Comparison of ENCODE assay signal across 25 cellular contexts in genomic region chr4:124409044-124409443, GRCh38.
A peak's percentile ranks its signal among the peaks of the same experiment; 100 is the strongest.
DNase-seq lines count a peak whose midpoint lies in the region; ATAC-seq and TF ChIP-seq lines count a peak whose summit lies in the region.
"Had no signal": no experiment of that assay in that cellular context is flagged by ENCODE, and none has a peak within 500 bp of the region (broad histone marks: within the 10 kb centered on the region; RNA-seq: fewer than 3 reads in every experiment).

No MANE protein-coding gene starts in this region.

- H3K27me3 ChIP-seq in SK-N-SH (ENCODE audit: insufficient read depth) (no peaks in the 10 kb centered on the region), psoas muscle (ENCODE audit: insufficient read depth in 3 of 3, low read length in 2 of 3) (no peaks in the 10 kb centered on the region)
- H3K27me3 ChIP-seq: tibial nerve had no signal

- H3K4me3 ChIP-seq in SK-N-SH (ENCODE audit: low read depth in 2 of 2, low read length in 1 of 2), result no peak overlapping the region
- no peak overlapping the region for H3K4me3 ChIP-seq in psoas muscle
- H3K4me3 ChIP-seq: tibial nerve had no signal

- H3K4me2 ChIP-seq in SK-N-SH, result peak overlapping the region; percentile 21

- peak overlapping the region; percentile 58 for H3K27ac Mint-ChIP-seq in osteocyte (ENCODE audit: unreplicated experiment)
- H3K27ac Mint-ChIP-seq: activated CD4-positive, alpha-beta T cell treated with anti-CD3 and anti-CD28 coated beads, Interleukin-2, amount 10 ng/mL, durations not matched to agents 7 days and 5 days; activated CD8-positive, alpha-beta memory T cell treated with anti-CD3 and anti-CD28 coated beads, Interleukin-2, amount 10 ng/mL, durations not matched to agents 7 days and 5 days; activated naive CD4-positive, alpha-beta T cell treated with anti-CD3 and anti-CD28 coated beads, Interleukin-2, amount 10 ng/mL, durations not matched to agents 7 days and 5 days; CD8-positive, alpha-beta memory T cell; immature natural killer cell; natural killer cell; T-helper 2 cell treated with Interferon-gamma antibody and Interleukin-4, amounts not matched to agents 5 μg/mL and 100 μg/mL, for 36 hours had no signal

- peak overlapping the region in 1 of 2 experiments; percentile 37; a peak in 3 of 4 replicates for H3K27ac ChIP-seq in SK-N-SH (ENCODE audit: low read depth in 2 of 2, low read length in 1 of 2)
- no peak overlapping the region for H3K27ac ChIP-seq in psoas muscle
- H3K27ac ChIP-seq: tibial nerve, VCaP had no signal

- H2AFZ ChIP-seq in SK-N-SH (ENCODE audit: low read depth), result peak overlapping the region; percentile 60

- peaks cover 8% of the 10 kb centered on the region for H3K9me3 Mint-ChIP-seq in osteocyte (ENCODE audit: unreplicated experiment)
- H3K9me3 Mint-ChIP-seq: activated CD4-positive, alpha-beta T cell treated with anti-CD3 and anti-CD28 coated beads, Interleukin-2, amount 10 ng/mL, durations not matched to agents 7 days and 5 days; activated naive CD4-positive, alpha-beta T cell treated with anti-CD3 and anti-CD28 coated beads, Interleukin-2, amount 10 ng/mL, durations not matched to agents 7 days and 5 days; T-helper 2 cell treated with Interferon-gamma antibody and Interleukin-4, amounts not matched to agents 5 μg/mL and 100 μg/mL, for 36 hours had no signal

- POLR2A ChIA-PET in SK-N-SH (lab: Yijun Ruan, JAX), result no interaction called here

- peaks cover 15% of the 10 kb centered on the region for H3F3A ChIP-seq in SK-N-SH (replicated peaks; ENCODE audit: insufficient read depth)

- no peak for TF ChIP-seq RAD21 in SK-N-SH (IDR thresholded peaks at IDR 0.05; ENCODE audit: low read length)

- peak; percentile 48 for DNase-seq in EH (ENCODE audit: low read depth)
- no peak for DNase-seq in SK-N-SH
- DNase-seq in fibroblast of gingiva (ENCODE audit: low read depth), result peak; percentile 36
- no peak for DNase-seq in osteocyte (ENCODE audit: extremely low spot score, unreplicated experiment)
- DNase-seq in NCI-H2081 treated with DMSO at 0.1 percent for 48 hours (lab: John Stamatoyannopoulos, UW), result no peak
- DNase-seq in psoas muscle, result no peak
- DNase-seq: activated CD4-positive, alpha-beta T cell treated with anti-CD3 and anti-CD28 coated beads, Interleukin-2, amount 10 ng/mL, durations not matched to agents 7 days and 5 days; activated CD8-positive, alpha-beta memory T cell treated with anti-CD3 and anti-CD28 coated beads, Interleukin-2, amount 10 ng/mL, durations not matched to agents 7 days and 5 days; activated naive CD4-positive, alpha-beta T cell treated with anti-CD3 and anti-CD28 coated beads, Interleukin-2, amount 10 ng/mL, durations not matched to agents 7 days and 5 days; AML-193; anterior cingulate cortex; CD8-positive, alpha-beta memory T cell; immature natural killer cell; left ventricle myocardium superior; midbrain; natural killer cell; NCI-H1092; NCI-H1930 had no signal

- no peak for TF ChIP-seq EP300 in SK-N-SH (IDR thresholded peaks at IDR 0.05; ENCODE audit: borderline replicate concordance in 1 of 2, low read depth in 1 of 2, low read length in 1 of 2)

- H3K79me2 ChIP-seq in SK-N-SH (ENCODE audit: insufficient read depth), result no peaks in the 10 kb centered on the region

- H3K9me3 ChIP-seq in SK-N-SH (no peaks in the 10 kb centered on the region), psoas muscle (no peaks in the 10 kb centered on the region)
- H3K9me3 ChIP-seq: tibial nerve had no signal

- no peaks in the 10 kb centered on the region for H4K20me1 ChIP-seq in SK-N-SH (ENCODE audit: insufficient read depth)

- ATAC-seq in GM21528 (IDR thresholded peaks at IDR 0.05; ENCODE audit: low FRiP score, unreplicated experiment) (no peak), psoas muscle (no peak), HG02588 (IDR thresholded peaks at IDR 0.05; ENCODE audit: unreplicated experiment) (no peak)
- ATAC-seq: activated CD8-positive, alpha-beta memory T cell treated with anti-CD3 and anti-CD28 coated beads, Interleukin-2, amount 10 ng/mL, durations not matched to agents 7 days and 5 days; HepG2; left ventricle myocardium superior; natural killer cell had no signal

- TF ChIP-seq CTCF in SK-N-SH (IDR thresholded peaks at IDR 0.05) (no peak), osteocyte (IDR thresholded peaks at IDR 0.05) (no peak), psoas muscle (IDR thresholded peaks at IDR 0.05) (no peak)

- H3K9me2 ChIP-seq in SK-N-SH, result no peaks in the 10 kb centered on the region

- intact Hi-C loops in psoas muscle (cut with DNase I), result no loop called here

- H3K36me3 ChIP-seq in SK-N-SH (replicated peaks in 1 of 2; ENCODE audit: control insufficient read depth in 1 of 2, insufficient read depth in 2 of 2, low read length in 1 of 2) (no peaks in the 10 kb centered on the region), psoas muscle (ENCODE audit: insufficient read depth in 1 of 2, low read depth in 1 of 2) (no peaks in the 10 kb centered on the region)
- H3K36me3 ChIP-seq: tibial nerve had no signal

- 57% methylated on average over 4 of the region's 4 CpGs for WGBS in SK-N-SH (ENCODE audit: low lambda C conversion rate)
- 45 to 51% (median 45%) methylated on average over 4 of the region's 4 CpGs for WGBS in psoas muscle, 3 donors

- peaks cover 0 to 15% of the 10 kb centered on the region in 2 experiments; a peak in 3 of 4 replicates for H3K4me1 ChIP-seq in SK-N-SH (ENCODE audit: control insufficient read depth in 1 of 2, insufficient read depth in 2 of 2, low read depth in 1 of 2, low read length in 1 of 2)
- no peaks in the 10 kb centered on the region for H3K4me1 ChIP-seq in psoas muscle
- H3K4me1 ChIP-seq: tibial nerve had no signal

- no peak overlapping the region for H3K9ac ChIP-seq in SK-N-SH

- peaks cover 22% of the 10 kb centered on the region for H3K4me1 Mint-ChIP-seq in osteocyte (ENCODE audit: unreplicated experiment)
- H3K4me1 Mint-ChIP-seq: activated CD4-positive, alpha-beta T cell treated with anti-CD3 and anti-CD28 coated beads, Interleukin-2, amount 10 ng/mL, durations not matched to agents 7 days and 5 days; activated CD8-positive, alpha-beta memory T cell treated with anti-CD3 and anti-CD28 coated beads, Interleukin-2, amount 10 ng/mL, durations not matched to agents 7 days and 5 days; activated naive CD4-positive, alpha-beta T cell treated with anti-CD3 and anti-CD28 coated beads, Interleukin-2, amount 10 ng/mL, durations not matched to agents 7 days and 5 days; CD8-positive, alpha-beta memory T cell; central memory CD8-positive, alpha-beta T cell; immature natural killer cell; natural killer cell had no signal

- H3K27me3 Mint-ChIP-seq in osteocyte (ENCODE audit: unreplicated experiment), result no peaks in the 10 kb centered on the region
- H3K27me3 Mint-ChIP-seq: activated CD4-positive, alpha-beta T cell treated with anti-CD3 and anti-CD28 coated beads, Interleukin-2, amount 10 ng/mL, durations not matched to agents 7 days and 5 days; activated CD8-positive, alpha-beta memory T cell treated with anti-CD3 and anti-CD28 coated beads, Interleukin-2, amount 10 ng/mL, durations not matched to agents 7 days and 5 days; activated naive CD4-positive, alpha-beta T cell treated with anti-CD3 and anti-CD28 coated beads, Interleukin-2, amount 10 ng/mL, durations not matched to agents 7 days and 5 days; central memory CD8-positive, alpha-beta T cell had no signal

- H3K36me3 Mint-ChIP-seq in osteocyte (ENCODE audit: unreplicated experiment), result no peaks in the 10 kb centered on the region
- H3K36me3 Mint-ChIP-seq: activated CD8-positive, alpha-beta memory T cell treated with anti-CD3 and anti-CD28 coated beads, Interleukin-2, amount 10 ng/mL, durations not matched to agents 7 days and 5 days; activated naive CD4-positive, alpha-beta T cell treated with anti-CD3 and anti-CD28 coated beads, Interleukin-2, amount 10 ng/mL, durations not matched to agents 7 days and 5 days; CD8-positive, alpha-beta memory T cell; immature natural killer cell; natural killer cell had no signal

- H3K4me3 Mint-ChIP-seq in osteocyte (ENCODE audit: unreplicated experiment), result no peak overlapping the region
- H3K4me3 Mint-ChIP-seq: activated CD4-positive, alpha-beta T cell treated with anti-CD3 and anti-CD28 coated beads, Interleukin-2, amount 10 ng/mL, durations not matched to agents 7 days and 5 days; activated CD8-positive, alpha-beta memory T cell treated with anti-CD3 and anti-CD28 coated beads, Interleukin-2, amount 10 ng/mL, durations not matched to agents 7 days and 5 days; activated naive CD4-positive, alpha-beta T cell treated with anti-CD3 and anti-CD28 coated beads, Interleukin-2, amount 10 ng/mL, durations not matched to agents 7 days and 5 days; CD8-positive, alpha-beta memory T cell; central memory CD8-positive, alpha-beta T cell; immature natural killer cell; natural killer cell; T-helper 2 cell treated with Interferon-gamma antibody and Interleukin-4, amounts not matched to agents 5 μg/mL and 100 μg/mL, for 36 hours had no signal

- CTCF ChIA-PET in SK-N-SH (lab: Yijun Ruan, JAX), result no interaction called here

TF ChIP-seq in SK-N-SH, 30 proteins besides CTCF, POLR2A, EP300 and RAD21 (continues in another document):
- TF ChIP-seq RFX5 (IDR thresholded peaks at IDR 0.05; ENCODE audit: low read length) (no peak), CHD2 (IDR thresholded peaks at IDR 0.05; ENCODE audit: low read length, partially characterized antibody) (no peak), RXRA (IDR thresholded peaks at IDR 0.05; ENCODE audit: borderline replicate concordance, low read depth) (no peak), MAX (IDR thresholded peaks at IDR 0.05; ENCODE audit: low read depth) (no peak), POLR2AphosphoS5 (IDR thresholded peaks at IDR 0.05; ENCODE audit: low read depth, low read length) (no peak), FOXJ3 (CRISPR knock-in tag; IDR thresholded peaks at IDR 0.05) (no peak), MEF2A (IDR thresholded peaks at IDR 0.05; ENCODE audit: borderline replicate concordance, low read depth) (no peak), SIN3A (IDR thresholded peaks at IDR 0.05; ENCODE audit: borderline replicate concordance, low read depth, low read length) (no peak), RCOR1 (IDR thresholded peaks at IDR 0.05; ENCODE audit: low read length) (no peak), TAF1 (IDR thresholded peaks at IDR 0.05; ENCODE audit: borderline replicate concordance, low read depth, low read length) (no peak)
- TF ChIP-seq, protein P1, sequence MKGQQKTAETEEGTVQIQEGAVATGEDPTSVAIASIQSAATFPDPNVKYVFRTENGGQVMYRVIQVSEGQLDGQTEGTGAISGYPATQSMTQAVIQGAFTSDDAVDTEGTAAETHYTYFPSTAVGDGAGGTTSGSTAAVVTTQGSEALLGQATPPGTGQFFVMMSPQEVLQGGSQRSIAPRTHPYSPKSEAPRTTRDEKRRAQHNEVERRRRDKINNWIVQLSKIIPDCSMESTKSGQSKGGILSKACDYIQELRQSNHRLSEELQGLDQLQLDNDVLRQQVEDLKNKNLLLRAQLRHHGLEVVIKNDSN (IDR thresholded peaks at IDR 0.05; ENCODE audit: borderline replicate concordance, low read depth), result no peak

Comparison
In these comparisons a context has a peak if more than half of its experiments do, and no peak if none do; other contexts are left out.
1. DNase-seq: peak in EH (single experiment) and fibroblast of gingiva (single experiment); none in SK-N-SH (single experiment), osteocyte (single experiment), NCI-H2081 treated with DMSO at 0.1 percent for 48 hours (single experiment) and psoas muscle (0 of 2).